22 cellular contexts compared by ENCODE assay signal in genomic region chr14:72675126-72675525, GRCh38.
"Had no signal": no experiment of that assay in that cellular context is flagged by ENCODE, and none has a peak within 500 bp of the region (broad histone marks: within the 10 kb centered on the region; RNA-seq: fewer than 3 reads in every experiment).

No MANE protein-coding gene starts in this region.

- H3K27me3 ChIP-seq: heart right ventricle had no signal

- ATAC-seq: activated CD8-positive, alpha-beta memory T cell treated with anti-CD3 and anti-CD28 coated beads, Interleukin-2, amount 10 ng/mL, durations not matched to agents 7 days and 5 days; activated naive CD4-positive, alpha-beta T cell treated with anti-CD3 and anti-CD28 coated beads, Interleukin-2, amount 50 U/mL, for 72 hours; heart right ventricle; right cardiac atrium had no signal

- H3K4me2 ChIP-seq: smooth muscle cell had no signal

- H3K4me3 ChIP-seq: heart right ventricle, left ventricle myocardium inferior, smooth muscle cell had no signal

- H3K36me3 Mint-ChIP-seq: activated naive CD4-positive, alpha-beta T cell treated with anti-CD3 and anti-CD28 coated beads, Interleukin-2, amount 50 U/mL, for 72 hours had no signal

- H3K27ac Mint-ChIP-seq: activated CD8-positive, alpha-beta memory T cell treated with anti-CD3 and anti-CD28 coated beads, Interleukin-2, amount 10 ng/mL, durations not matched to agents 7 days and 5 days; activated naive CD4-positive, alpha-beta T cell treated with anti-CD3 and anti-CD28 coated beads, Interleukin-2, amount 50 U/mL, for 72 hours; activated T-cell treated with anti-CD3 and anti-CD28 coated beads, Interleukin-2, amount 50 U/mL, for 24 hours; brain; nephron; progenitor cell of endocrine pancreas had no signal

- H3K4me1 Mint-ChIP-seq: activated CD8-positive, alpha-beta memory T cell treated with anti-CD3 and anti-CD28 coated beads, Interleukin-2, amount 10 ng/mL, durations not matched to agents 7 days and 5 days; central memory CD8-positive, alpha-beta T cell had no signal

- H3K27me3 Mint-ChIP-seq: brain had no signal

- H3K9me3 Mint-ChIP-seq: activated naive CD4-positive, alpha-beta T cell treated with anti-CD3 and anti-CD28 coated beads, Interleukin-2, amount 50 U/mL, for 72 hours; central memory CD8-positive, alpha-beta T cell had no signal

- H3K4me3 Mint-ChIP-seq: activated CD8-positive, alpha-beta memory T cell treated with anti-CD3 and anti-CD28 coated beads, Interleukin-2, amount 10 ng/mL, durations not matched to agents 7 days and 5 days; activated T-cell treated with anti-CD3 and anti-CD28 coated beads, Interleukin-2, amount 50 U/mL, for 24 hours; brain; central memory CD8-positive, alpha-beta T cell; nephron had no signal

- H3K9me3 ChIP-seq: heart right ventricle, left ventricle myocardium inferior had no signal

- H3K27ac ChIP-seq: heart right ventricle, left ventricle myocardium inferior had no signal

- DNase-seq: activated CD4-positive, alpha-beta T cell treated with anti-CD3 and anti-CD28 coated beads for 1 hour; activated CD4-positive, alpha-beta T cell treated with anti-CD3 and anti-CD28 coated beads, Interleukin-2, amount 50 U/mL, for 48 hours; activated CD8-positive, alpha-beta memory T cell treated with anti-CD3 and anti-CD28 coated beads, Interleukin-2, amount 10 ng/mL, durations not matched to agents 7 days and 5 days; activated effector memory CD4-positive, alpha-beta T cell treated with anti-CD3 and anti-CD28 coated beads, Interleukin-2, amount 50 U/mL, for 16 hours; activated T-cell treated with anti-CD3 and anti-CD28 coated beads, Interleukin-2, amount 50 U/mL, for 24 hours; amygdala; cortex of kidney; effector CD8-positive, alpha-beta T cell; heart right ventricle; islet precursor cell; left ventricle myocardium inferior; mesenchymal stem cell; occipital lobe; right cardiac atrium; stimulated activated naive CD4-positive, alpha-beta T cell; trophoblast cell had no signal
